In genomic region chr22:30607939-30608338, GRCh38 we compare ENCODE assay signal across 1 cellular context.
TF ChIP-seq lines count a peak whose summit lies in the region.

No MANE protein-coding gene starts in this region.

TF ChIP-seq in SK-N-SH, 30 proteins besides CTCF, POLR2A, EP300 and RAD21:
- TF ChIP-seq CHD2 (IDR thresholded peaks at IDR 0.05; ENCODE audit: low read length, partially characterized antibody): no peak
- TF ChIP-seq MEF2A (IDR thresholded peaks at IDR 0.05; ENCODE audit: borderline replicate concordance, low read depth): no peak
- no peak for TF ChIP-seq GABPA (IDR thresholded peaks at IDR 0.05; ENCODE audit: low read depth)
- no peak for TF ChIP-seq ZBTB33 (IDR thresholded peaks at IDR 0.05; ENCODE audit: borderline replicate concordance, low read depth)
- no peak for TF ChIP-seq EZH2phosphoT487 (IDR thresholded peaks at IDR 0.05; ENCODE audit: borderline replicate concordance, low read depth)
- no peak for TF ChIP-seq NFIC (IDR thresholded peaks at IDR 0.05; ENCODE audit: borderline replicate concordance)
- TF ChIP-seq TCF12 (IDR thresholded peaks at IDR 0.05): no peak
- no peak for TF ChIP-seq PBX3 (IDR thresholded peaks at IDR 0.05)
- TF ChIP-seq RFX5 (IDR thresholded peaks at IDR 0.05; ENCODE audit: low read length): no peak
- no peak for TF ChIP-seq USF1 (IDR thresholded peaks at IDR 0.05; ENCODE audit: borderline replicate concordance, low read depth)
- no peak for TF ChIP-seq TEAD4 (IDR thresholded peaks at IDR 0.05; ENCODE audit: borderline replicate concordance, insufficient read depth)
- TF ChIP-seq RCOR1 (IDR thresholded peaks at IDR 0.05; ENCODE audit: low read length): no peak
- no peak for TF ChIP-seq USF2 (IDR thresholded peaks at IDR 0.05; ENCODE audit: borderline replicate concordance, low read depth, low read length)
- TF ChIP-seq TAF1 (IDR thresholded peaks at IDR 0.05; ENCODE audit: borderline replicate concordance, low read depth, low read length): no peak
- no peak for TF ChIP-seq FOSL2 (IDR thresholded peaks at IDR 0.05; ENCODE audit: borderline replicate concordance, low read depth)
- no peak for TF ChIP-seq ELF1 (IDR thresholded peaks at IDR 0.05)
- no peak for TF ChIP-seq JUND (IDR thresholded peaks at IDR 0.05)
- TF ChIP-seq MAX (IDR thresholded peaks at IDR 0.05; ENCODE audit: low read depth): no peak
